8 cellular contexts compared by ENCODE assay signal in the genomic region with DNA sequence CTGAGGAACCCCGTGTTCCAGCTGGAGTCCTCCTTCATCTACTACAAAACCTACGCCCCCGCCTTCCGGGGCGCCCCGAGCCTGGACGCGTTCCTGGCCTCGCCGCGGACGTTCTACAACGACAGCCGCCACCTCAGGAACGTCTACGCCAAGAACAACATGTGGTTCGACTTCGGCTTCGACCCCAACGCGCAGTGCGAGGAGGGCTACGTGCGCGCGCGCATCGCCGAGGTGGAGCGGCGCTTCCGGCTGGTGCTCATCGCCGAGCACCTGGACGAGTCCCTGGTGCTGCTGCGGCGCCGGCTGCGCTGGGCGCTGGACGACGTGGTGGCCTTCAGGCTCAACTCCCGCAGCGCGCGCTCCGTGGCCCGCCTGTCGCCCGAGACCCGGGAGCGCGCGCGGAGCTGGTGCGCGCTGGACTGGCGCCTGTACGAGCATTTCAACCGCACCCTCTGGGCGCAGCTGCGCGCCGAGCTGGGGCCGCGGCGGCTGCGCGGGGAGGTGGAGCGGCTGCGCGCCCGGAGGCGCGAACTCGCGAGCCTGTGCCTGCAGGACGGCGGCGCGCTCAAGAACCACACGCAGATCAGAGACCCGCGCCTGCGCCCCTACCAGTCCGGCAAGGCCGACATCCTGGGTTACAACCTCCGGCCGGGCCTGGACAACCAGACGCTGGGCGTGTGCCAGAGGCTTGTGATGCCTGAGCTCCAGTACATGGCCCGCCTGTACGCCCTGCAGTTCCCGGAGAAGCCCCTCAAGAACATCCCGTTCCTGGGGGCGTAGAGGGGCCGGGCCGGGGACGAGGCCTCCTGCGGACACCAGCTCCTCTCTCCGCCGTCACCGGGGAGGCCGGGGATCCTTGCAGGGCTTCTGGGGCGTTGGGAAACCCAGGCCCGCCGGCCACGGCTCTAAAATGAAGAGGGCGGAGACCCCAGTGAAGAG. TPM values are rescaled to one million over a fixed set of nuclear protein-coding genes. Genes with fewer than 3 reads are reported as not detected.
A peak's percentile ranks its signal among the peaks of the same experiment; 100 is the strongest.
DNase-seq lines count a peak whose midpoint lies in the region; ATAC-seq and TF ChIP-seq lines count a peak whose summit lies in the region.

No MANE protein-coding gene starts in this region.

- peak; percentile 86 for DNase-seq in DMS 273 (lab: John Stamatoyannopoulos, UW; ENCODE audit: unreplicated experiment)
- peak; percentile 60 for DNase-seq in choroid plexus epithelial cell (ENCODE audit: low read depth)
- peak; percentile 43 to 79 for DNase-seq in left lung
- peak; percentile 70 for DNase-seq in stimulated activated CD8-positive, alpha-beta memory T cell treated with anti-CD3 and anti-CD28 coated beads, Interleukin-4, amount 100 ng/mL, for 48 hours
- DNase-seq in LoVo (ENCODE audit: low spot score) = no peak

- peaks cover 0 to 16% of the 10 kb centered on the region in 2 donors for H3K4me1 ChIP-seq in left lung

- intact Hi-C loops in left lung (cut with DNase I) = no loop called here

- ATAC-seq in HG02759 (IDR thresholded peaks at IDR 0.05; ENCODE audit: unreplicated experiment) (peak; percentile 62), SK-N-SH treated with all-trans-retinoic acid at 6 μM for 48 hours (peak; percentile 64), left lung (peak; percentile 65), GM18909 (IDR thresholded peaks at IDR 0.05; ENCODE audit: poor library complexity, unreplicated experiment) (no peak)

- no peak overlapping the region for H3K27ac ChIP-seq in left lung

- peaks cover 16 to 40% of the 10 kb centered on the region in 2 donors for H3K27me3 ChIP-seq in left lung

- H3K4me3 ChIP-seq in choroid plexus epithelial cell (ENCODE audit: low read depth, low read length) (peak overlapping the region; percentile 47), left lung (peak overlapping the region; percentile 13 to 31)

- H3K9me3 ChIP-seq in left lung = no peaks in the 10 kb centered on the region

- TF ChIP-seq CTCF in choroid plexus epithelial cell (conservative IDR thresholded peaks at IDR 0.05; ENCODE audit: low read depth, low read length) (no peak), left lung (IDR thresholded peaks at IDR 0.05) (no peak)

- H3K36me3 ChIP-seq in left lung = no peaks in the 10 kb centered on the region

TF ChIP-seq in SK-N-SH treated with all-trans-retinoic acid at 6 μM for 48 hours, 23 proteins besides CTCF, POLR2A, EP300 and RAD21:
- TF ChIP-seq CSRNP3 (CRISPR knock-in tag; IDR thresholded peaks at IDR 0.05) (no peak), CSDC2 (CRISPR knock-in tag; IDR thresholded peaks at IDR 0.05) (no peak), ZFP3 (CRISPR knock-in tag; IDR thresholded peaks at IDR 0.05) (no peak), ZNF70 (CRISPR knock-in tag; IDR thresholded peaks at IDR 0.05) (no peak), ZFP30 (CRISPR knock-in tag; IDR thresholded peaks at IDR 0.05) (no peak), OSR1 (CRISPR knock-in tag; IDR thresholded peaks at IDR 0.05) (no peak), TSHZ2 (CRISPR knock-in tag; IDR thresholded peaks at IDR 0.05) (no peak), ISL1 (CRISPR knock-in tag; IDR thresholded peaks at IDR 0.05) (no peak), SNAI2 (CRISPR knock-in tag; IDR thresholded peaks at IDR 0.05) (no peak), ZNF565 (CRISPR knock-in tag; conservative IDR thresholded peaks at IDR 0.05; ENCODE audit: low read depth) (no peak)

RNA-seq across cellular contexts. Expression of gene NEU4, which starts 5.3 kb away (rescaled TPM):
- under 1 TPM in 1 of 2 donors, not detected in 1; 0.24 TPM for total RNA-seq in left lung

RNA-seq across cellular contexts. Expression of gene GAL3ST2, which starts 27.0 kb away (rescaled TPM):
- not detected for total RNA-seq in left lung

RNA-seq across cellular contexts. Expression of gene PDCD1, which starts 55.0 kb away (rescaled TPM):
- total RNA-seq in left lung = 1 to 10 TPM; 1.1 TPM
